15 cellular contexts compared by ENCODE assay signal in the genomic region with DNA sequence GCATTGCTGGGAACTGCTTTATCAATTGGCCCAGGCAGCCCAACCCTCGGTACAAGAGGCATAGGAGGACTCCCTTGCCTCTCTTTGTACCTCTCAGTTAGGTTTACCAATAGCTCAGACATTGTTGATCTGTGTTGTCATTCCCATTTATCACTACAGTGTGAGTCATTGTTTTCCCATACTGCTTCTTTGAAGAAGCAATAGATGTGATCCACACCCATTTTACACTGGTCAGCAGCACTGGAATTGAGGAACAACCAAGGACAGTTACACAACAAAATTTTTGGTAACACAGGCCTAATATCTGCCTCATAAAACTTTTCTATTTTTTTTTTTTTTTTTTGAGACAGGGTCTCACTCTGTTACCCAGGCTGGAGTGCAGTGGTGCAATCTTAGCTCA.
DNase-seq lines count a peak whose midpoint lies in the region; ATAC-seq, FAIRE-seq and TF ChIP-seq lines count a peak whose summit lies in the region.
"Had no signal": no experiment of that assay in that cellular context is flagged by ENCODE, and none has a peak within 500 bp of the region (broad histone marks: within the 10 kb centered on the region; RNA-seq: fewer than 3 reads in every experiment).

No MANE protein-coding gene starts in this region.

- POLR2A ChIA-PET in HepG2 (lab: Yijun Ruan, JAX), result interaction anchor here (1.7 to 1.9 kb wide), 2 partner anchors 12 to 15 kb away, joined by 5 to 7 read pairs; no protein-coding TSS in a partner anchor

- H3K4me1 ChIP-seq in HepG2 (ENCODE audit: insufficient read depth, low read length), result peaks cover 17% of the 10 kb centered on the region; the same call in 1 of the 2 replicates

- H3K4me3 ChIP-seq in cardiac fibroblast (replicated peaks in 1 of 2; ENCODE audit: low read depth in 2 of 2, low read length in 2 of 2), result no peak overlapping the region
- no peak overlapping the region for H3K4me3 ChIP-seq in HepG2 (replicated peaks in 1 of 3; ENCODE audit: insufficient read depth in 1 of 3, low read depth in 2 of 3, low read length in 3 of 3)

- BruUV-seq in HepG2 (replicated peaks; lab: Mats Ljungman, UMichigan), result no TSS peak

- no peak for FAIRE-seq in HepG2 (lab: Jason Lieb, UNC)

- peak; percentile 86 for ATAC-seq in HepG2
- ATAC-seq: left ventricle myocardium superior had no signal

- no peaks in the 10 kb centered on the region for H3K36me3 ChIP-seq in HepG2 (replicated peaks in 1 of 2; ENCODE audit: control insufficient read depth in 1 of 2, insufficient read depth in 2 of 2, low read length in 2 of 2)
- H3K36me3 ChIP-seq: neutrophil had no signal

- H2AFZ ChIP-seq in HepG2 (ENCODE audit: low read length), result no peak overlapping the region

- CTCF ChIA-PET in HepG2 (lab: Yijun Ruan, JAX; ENCODE audit: low intra/inter-chr PET ratio, low total read pairs), result no interaction called here

- peak in 1 of 2 experiments; percentile 56; a peak in 2 of 4 replicates for TF ChIP-seq EP300 in HepG2 (IDR thresholded peaks at IDR 0.05; ENCODE audit: low read depth in 2 of 2, low read length in 2 of 2)
- no peak for TF ChIP-seq EP300 in HepG2 (CRISPR knock-in tag; IDR thresholded peaks at IDR 0.05; ENCODE audit: borderline replicate concordance)

- no peak for TF ChIP-seq POLR2A in HepG2 (IDR thresholded peaks at IDR 0.05; ENCODE audit: insufficient read depth in 1 of 2, low read depth in 2 of 2, low read length in 2 of 2)

- no peaks in the 10 kb centered on the region for H3K79me2 ChIP-seq in HepG2 (ENCODE audit: insufficient read depth, low read length)

- no peak overlapping the region for H3K9ac ChIP-seq in HepG2 (ENCODE audit: insufficient read depth, low read depth, low read length)

- TF ChIP-seq CTCF in cardiac fibroblast (IDR thresholded peaks at IDR 0.05; ENCODE audit: low read depth, low read length) (no peak), HepG2 (CRISPR knock-in tag; IDR thresholded peaks at IDR 0.05) (no peak)

- WGBS in HepG2 (ENCODE audit: low lambda C conversion rate), result 0% methylated on average over 1 of the region's 1 CpG

- no peak overlapping the region for H3K27ac ChIP-seq in HepG2 (ENCODE audit: extremely low read length, insufficient read depth, low read length)
- H3K27ac ChIP-seq: neutrophil had no signal

- intact Hi-C loops in HepG2 (cut with micrococcal nuclease; ENCODE audit: unreplicated experiment), result no loop called here

- no peaks in the 10 kb centered on the region for H4K20me1 ChIP-seq in HepG2 (ENCODE audit: insufficient read depth, low read length)

- no peak for TF ChIP-seq RAD21 in HepG2 (CRISPR knock-in tag; IDR thresholded peaks at IDR 0.05)

- DNase-seq in AG20443 (ENCODE audit: low spot score) (peak; percentile 64), HT-29 (ENCODE audit: low spot score) (peak; percentile 42), cardiac fibroblast (ENCODE audit: low read depth in 2 of 2) (peak; percentile 53 to 90), HepG2 (ENCODE audit: low spot score) (peak; percentile 39), NCI-H524 (lab: John Stamatoyannopoulos, UW) (no peak), NCI-H510A (lab: John Stamatoyannopoulos, UW) (no peak), amniotic stem cell (lab: John Stamatoyannopoulos, UW) (no peak)
- no peak for DNase-seq in NK-92 treated with Interleukin-12 subunit alpha and Interleukin-12 subunit beta, amount 100 ng/mL, for 24 hours (lab: John Stamatoyannopoulos, UW)
- DNase-seq: activated gamma-delta T cell; GF-D8; left ventricle myocardium superior; NCI-H2029 treated with DMSO at 0.1 percent for 48 hours; stimulated activated CD4-positive, alpha-beta T cell treated with anti-CD3 and anti-CD28 coated beads, Interleukin-15, amount 100 ng/mL, for 24 hours; stimulated activated CD8-positive, alpha-beta memory T cell treated with anti-CD3 and anti-CD28 coated beads, Interleukin-4, amount 100 ng/mL, for 48 hours had no signal

- no peaks in the 10 kb centered on the region for H3K27me3 ChIP-seq in HepG2 (ENCODE audit: control insufficient read depth in 1 of 2, insufficient read depth in 2 of 2, low read length in 2 of 2)
- H3K27me3 ChIP-seq: neutrophil had no signal

- in situ Hi-C loops in HepG2 (cut with HindIII; ENCODE audit: extremely low pct_ligation_motif_present, low pct_unique_long_range_greater_than_20kb), result no loop called here

- no peak overlapping the region for H3K4me2 ChIP-seq in HepG2 (ENCODE audit: low read depth, low read length)

- H3K9me3 ChIP-seq in HepG2 (ENCODE audit: low read length), result no peaks in the 10 kb centered on the region
- H3K9me3 ChIP-seq: neutrophil had no signal

TF ChIP-seq in HepG2, 621 proteins besides CTCF, POLR2A, EP300 and RAD21 (continues in another document):
- TF ChIP-seq ZNF230 (CRISPR knock-in tag; IDR thresholded peaks at IDR 0.05) (no peak), FOXP4 (CRISPR knock-in tag; IDR thresholded peaks at IDR 0.05) (peak; percentile 55), ATRX (CRISPR knock-in tag; IDR thresholded peaks at IDR 0.05; ENCODE audit: borderline replicate concordance) (no peak), ZNF746 (CRISPR knock-in tag; IDR thresholded peaks at IDR 0.05) (no peak), ZNF317 (CRISPR knock-in tag; IDR thresholded peaks at IDR 0.05) (0 out of 2 replicates have a peak, but pooled peaks have one; percentile 33), REL (CRISPR knock-in tag; conservative IDR thresholded peaks at IDR 0.05) (no peak), CBX2 (IDR thresholded peaks at IDR 0.05; ENCODE audit: low read depth, low read length) (no peak), CBX2 (CRISPR knock-in tag; IDR thresholded peaks at IDR 0.05; ENCODE audit: low read depth) (no peak), SMC3 (IDR thresholded peaks at IDR 0.05; ENCODE audit: low read length) (no peak), FOXP1 (IDR thresholded peaks at IDR 0.05) (peak; percentile 32; the same call in 1 of the 2 replicates), FOXP1 (CRISPR knock-in tag; IDR thresholded peaks at IDR 0.05) (peak; percentile 92), HIVEP1 (CRISPR knock-in tag; IDR thresholded peaks at IDR 0.05) (no peak), THYN1 (CRISPR knock-in tag; IDR thresholded peaks at IDR 0.05; ENCODE audit: borderline replicate concordance, low read depth) (no peak)
- TF ChIP-seq, protein P1, sequence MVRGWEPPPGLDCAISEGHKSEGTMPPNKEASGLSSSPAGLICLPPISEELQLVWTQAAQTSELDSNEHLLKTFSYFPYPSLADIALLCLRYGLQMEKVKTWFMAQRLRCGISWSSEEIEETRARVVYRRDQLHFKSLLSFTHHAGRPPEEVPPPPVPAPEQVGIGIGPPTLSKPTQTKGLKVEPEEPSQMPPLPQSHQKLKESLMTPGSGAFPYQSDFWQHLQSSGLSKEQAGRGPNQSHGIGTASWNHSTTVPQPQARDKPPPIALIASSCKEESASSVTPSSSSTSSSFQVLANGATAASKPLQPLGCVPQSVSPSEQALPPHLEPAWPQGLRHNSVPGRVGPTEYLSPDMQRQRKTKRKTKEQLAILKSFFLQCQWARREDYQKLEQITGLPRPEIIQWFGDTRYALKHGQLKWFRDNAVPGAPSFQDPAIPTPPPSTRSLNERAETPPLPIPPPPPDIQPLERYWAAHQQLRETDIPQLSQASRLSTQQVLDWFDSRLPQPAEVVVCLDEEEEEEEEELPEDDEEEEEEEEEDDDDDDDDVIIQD (CRISPR knock-in tag; IDR thresholded peaks at IDR 0.05; ENCODE audit: low read depth), result peak; percentile 53; the same call in 1 of the 2 replicates
- TF ChIP-seq, protein P2, sequence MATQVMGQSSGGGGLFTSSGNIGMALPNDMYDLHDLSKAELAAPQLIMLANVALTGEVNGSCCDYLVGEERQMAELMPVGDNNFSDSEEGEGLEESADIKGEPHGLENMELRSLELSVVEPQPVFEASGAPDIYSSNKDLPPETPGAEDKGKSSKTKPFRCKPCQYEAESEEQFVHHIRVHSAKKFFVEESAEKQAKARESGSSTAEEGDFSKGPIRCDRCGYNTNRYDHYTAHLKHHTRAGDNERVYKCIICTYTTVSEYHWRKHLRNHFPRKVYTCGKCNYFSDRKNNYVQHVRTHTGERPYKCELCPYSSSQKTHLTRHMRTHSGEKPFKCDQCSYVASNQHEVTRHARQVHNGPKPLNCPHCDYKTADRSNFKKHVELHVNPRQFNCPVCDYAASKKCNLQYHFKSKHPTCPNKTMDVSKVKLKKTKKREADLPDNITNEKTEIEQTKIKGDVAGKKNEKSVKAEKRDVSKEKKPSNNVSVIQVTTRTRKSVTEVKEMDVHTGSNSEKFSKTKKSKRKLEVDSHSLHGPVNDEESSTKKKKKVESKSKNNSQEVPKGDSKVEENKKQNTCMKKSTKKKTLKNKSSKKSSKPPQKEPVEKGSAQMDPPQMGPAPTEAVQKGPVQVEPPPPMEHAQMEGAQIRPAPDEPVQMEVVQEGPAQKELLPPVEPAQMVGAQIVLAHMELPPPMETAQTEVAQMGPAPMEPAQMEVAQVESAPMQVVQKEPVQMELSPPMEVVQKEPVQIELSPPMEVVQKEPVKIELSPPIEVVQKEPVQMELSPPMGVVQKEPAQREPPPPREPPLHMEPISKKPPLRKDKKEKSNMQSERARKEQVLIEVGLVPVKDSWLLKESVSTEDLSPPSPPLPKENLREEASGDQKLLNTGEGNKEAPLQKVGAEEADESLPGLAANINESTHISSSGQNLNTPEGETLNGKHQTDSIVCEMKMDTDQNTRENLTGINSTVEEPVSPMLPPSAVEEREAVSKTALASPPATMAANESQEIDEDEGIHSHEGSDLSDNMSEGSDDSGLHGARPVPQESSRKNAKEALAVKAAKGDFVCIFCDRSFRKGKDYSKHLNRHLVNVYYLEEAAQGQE (IDR thresholded peaks at IDR 0.05; ENCODE audit: borderline replicate concordance in 1 of 2, low read depth in 1 of 2, low read length in 2 of 2), result no peak

Comparison
In these comparisons a context has a peak if more than half of its experiments do, and no peak if none do; other contexts are left out.
1. DNase-seq: peak in AG20443 (single experiment), HT-29 (single experiment), cardiac fibroblast (2 of 2) and HepG2 (single experiment); none in NK-92 treated with Interleukin-12 subunit alpha and Interleukin-12 subunit beta, amount 100 ng/mL, for 24 hours (single experiment), NCI-H524 (0 of 2), NCI-H510A (single experiment) and amniotic stem cell (single experiment).